In genomic region chr17:8382880-8383142, GRCh38 we compare ENCODE assay signal across 8 cellular contexts. TPM values are rescaled to one million over a fixed set of nuclear protein-coding genes. Genes with fewer than 3 reads are reported as not detected.
DNase-seq lines count a peak whose midpoint lies in the region; ATAC-seq and TF ChIP-seq lines count a peak whose summit lies in the region.

No MANE protein-coding gene starts in this region.

- no peak overlapping the region for H4K8ac ChIP-seq in H9 (replicated peaks; ENCODE audit: insufficient read length, low read depth, low read length)

- H3K36me3 Mint-ChIP-seq in H9 (ENCODE audit: insufficient read depth in 1 of 3, low read depth in 3 of 3), result peaks cover 47 to 53% (median 52%) of the 10 kb centered on the region in 3 experiments
- peaks cover 56% of the 10 kb centered on the region for H3K36me3 Mint-ChIP-seq in stimulated activated effector memory CD8-positive, alpha-beta T cell treated with anti-CD3 and anti-CD28 coated beads, Interleukin-12 subunit alpha, Interleukin-12 subunit beta, amount 100 ng/mL, for 72 hours

- H2AK5ac ChIP-seq in H9 (ENCODE audit: insufficient read length, low read length), result no peak overlapping the region

- peak overlapping the region; percentile 100 for H3K9ac ChIP-seq in H9 (ENCODE audit: extremely low read depth, insufficient read length, low read length)

- peaks cover 11% of the 10 kb centered on the region; the same call in 1 of the 2 replicates for H3K79me2 ChIP-seq in H9 (ENCODE audit: insufficient read depth, low read length)

- H2BK12ac ChIP-seq in H9 (ENCODE audit: insufficient read length, low read depth, low read length), result no peak overlapping the region

- H3K4me3 Mint-ChIP-seq in H9, result peak overlapping the region; percentile 99 to 100
- peak overlapping the region; percentile 99 for H3K4me3 Mint-ChIP-seq in stimulated activated effector memory CD8-positive, alpha-beta T cell treated with anti-CD3 and anti-CD28 coated beads, Interleukin-12 subunit alpha, Interleukin-12 subunit beta, amount 100 ng/mL, for 72 hours

- peak overlapping the region; percentile 96 for H3K4me2 ChIP-seq in H9 (ENCODE audit: insufficient read depth, insufficient read length, low read length)

- no peak overlapping the region for H2AFZ ChIP-seq in H9 (ENCODE audit: low read length)

- peak overlapping the region; percentile 63 for H3K18ac ChIP-seq in H9 (ENCODE audit: insufficient read length, low read depth, low read length)

- H2BK5ac ChIP-seq in H9 (ENCODE audit: insufficient read length, low read length), result no peak overlapping the region

- H3K56ac ChIP-seq in H9 (ENCODE audit: insufficient read length, low read depth, low read length), result no peak overlapping the region

- no peak overlapping the region for H3T11ph ChIP-seq in H9 (ENCODE audit: low read length)

- no peak overlapping the region for H2BK20ac ChIP-seq in H9 (ENCODE audit: low read depth, low read length, poor library complexity, severe bottlenecking)

- H2BK120ac ChIP-seq in H9 (ENCODE audit: low read depth, low read length, poor library complexity, severe bottlenecking), result no peak overlapping the region

- peak; percentile 2 to 5 for ATAC-seq in right cardiac atrium
- ATAC-seq in stimulated activated effector memory CD8-positive, alpha-beta T cell treated with anti-CD3 and anti-CD28 coated beads, Interleukin-12 subunit alpha, Interleukin-12 subunit beta, amount 100 ng/mL, for 72 hours, result no peak

- no peak overlapping the region for H4K5ac ChIP-seq in H9 (ENCODE audit: insufficient read length, low read depth, low read length)

- H4K20me1 ChIP-seq in H9 (ENCODE audit: control insufficient read depth, insufficient read depth, insufficient read length), result no peaks in the 10 kb centered on the region

- H3K27ac ChIP-seq in H9 (ENCODE audit: insufficient read length, low read depth, low read length) (peak overlapping the region; percentile 20), right cardiac atrium (ENCODE audit: low read length) (peak overlapping the region; percentile 38)

- H2BK15ac ChIP-seq in H9 (ENCODE audit: low read depth, low read length), result no peak overlapping the region

- H3K4me1 Mint-ChIP-seq in H9, result peaks cover 37 to 52% of the 10 kb centered on the region in 2 experiments
- H3K4me1 Mint-ChIP-seq in stimulated activated effector memory CD8-positive, alpha-beta T cell treated with anti-CD3 and anti-CD28 coated beads, Interleukin-12 subunit alpha, Interleukin-12 subunit beta, amount 100 ng/mL, for 72 hours, result peaks cover 61% of the 10 kb centered on the region

- TF ChIP-seq CTCF in H9 (conservative IDR thresholded peaks at IDR 0.05), result no peak
- TF ChIP-seq CTCF in WI38 (IDR thresholded peaks at IDR 0.05; ENCODE audit: low read depth, low read length), result no peak

- H3K4me3 ChIP-seq in WI38 (ENCODE audit: low read depth, low read length), result peak overlapping the region; percentile 96
- H3K4me3 ChIP-seq in right cardiac atrium (ENCODE audit: low read length), result peak overlapping the region; percentile 47

- DNase-seq in H9, result no peak
- DNase-seq in right cardiac atrium, result no peak
- DNase-seq in stimulated activated effector memory CD8-positive, alpha-beta T cell treated with anti-CD3 and anti-CD28 coated beads, Interleukin-12 subunit alpha, Interleukin-12 subunit beta, amount 100 ng/mL, for 72 hours (ENCODE audit: low spot score in 2 of 2), result no peak
- no peak for DNase-seq in NCI-H510A treated with DMSO at 0.1 percent for 48 hours (lab: John Stamatoyannopoulos, UW)
- no peak for DNase-seq in dermis blood vessel endothelial cell
- no peak for DNase-seq in stimulated activated CD4-positive, alpha-beta T cell treated with anti-CD3 and anti-CD28 coated beads, Interleukin-4, amount 100 ng/mL, for 1 hour
- no peak for DNase-seq in T1000 (lab: John Stamatoyannopoulos, UW)

- no peaks in the 10 kb centered on the region for H3K9me3 ChIP-seq in H9 (ENCODE audit: control insufficient read depth, low read depth, low read length)
- H3K9me3 ChIP-seq in right cardiac atrium (ENCODE audit: control insufficient read depth, low read length), result no peaks in the 10 kb centered on the region

- H3K27ac Mint-ChIP-seq in H9, result peak overlapping the region; percentile 99 to 100 (median 99)
- peak overlapping the region; percentile 99 for H3K27ac Mint-ChIP-seq in stimulated activated effector memory CD8-positive, alpha-beta T cell treated with anti-CD3 and anti-CD28 coated beads, Interleukin-12 subunit alpha, Interleukin-12 subunit beta, amount 100 ng/mL, for 72 hours

- peak overlapping the region; percentile 93 for H3K14ac ChIP-seq in H9 (ENCODE audit: insufficient read depth, low read length)

- H3K79me1 ChIP-seq in H9 (ENCODE audit: insufficient read depth, low read depth, low read length, poor library complexity, severe bottlenecking), result no peaks in the 10 kb centered on the region

- no CpG with 5 or more reads among the region's 15 CpGs for WGBS in H9 (ENCODE audit: extremely low coverage, insufficient read length, low lambda C conversion rate)
- WGBS in right cardiac atrium, result under 1% methylated on average over 15 of the region's 15 CpGs

- intact Hi-C loops in right cardiac atrium (cut with DNase I), result no loop called here

- no peaks in the 10 kb centered on the region for H3K27me3 ChIP-seq in H9 (ENCODE audit: insufficient read depth, low read length)
- no peaks in the 10 kb centered on the region for H3K27me3 ChIP-seq in right cardiac atrium (ENCODE audit: control insufficient read depth, insufficient read depth)

- H3K27me3 Mint-ChIP-seq in H9 (ENCODE audit: low read depth), result peaks cover 2% of the 10 kb centered on the region; the same call in 1 of the 2 replicates

- no peaks in the 10 kb centered on the region; the same call in 1 of the 2 replicates for H3K4me1 ChIP-seq in H9 (ENCODE audit: insufficient read depth, low read length)
- peaks cover 6% of the 10 kb centered on the region for H3K4me1 ChIP-seq in right cardiac atrium (ENCODE audit: control insufficient read depth, insufficient read depth, low read length)

- H3K9me3 Mint-ChIP-seq in H9, result no peaks in the 10 kb centered on the region; a peak in 1 of 5 replicates
- H3K9me3 Mint-ChIP-seq in stimulated activated effector memory CD8-positive, alpha-beta T cell treated with anti-CD3 and anti-CD28 coated beads, Interleukin-12 subunit alpha, Interleukin-12 subunit beta, amount 100 ng/mL, for 72 hours, result no peaks in the 10 kb centered on the region

- H3K4ac ChIP-seq in H9 (ENCODE audit: low read depth, low read length), result peak overlapping the region; percentile 84; the same call in 1 of the 2 replicates

- H3K23ac ChIP-seq in H9 (ENCODE audit: insufficient read length, low read depth, low read length), result no peak overlapping the region

- peaks cover 6% of the 10 kb centered on the region for H3K23me2 ChIP-seq in H9 (ENCODE audit: insufficient read length, low read depth, low read length, poor library complexity, severe bottlenecking)

- H4K91ac ChIP-seq in H9 (ENCODE audit: insufficient read length, low read depth, low read length), result no peak overlapping the region

RNA-seq across cellular contexts. Expression of gene RPL26, which starts 0.2 kb away (rescaled TPM):
- 2,434 and 2,435 TPM in 2 replicates for total RNA-seq in H9 (2021)
- 1,000 to 10,000 TPM in 3 of 4 donors, 100 to 1,000 TPM in 1; 912 to 1,167 (median 1,065) TPM for total RNA-seq in right cardiac atrium
- 2,058 TPM for polyA plus RNA-seq in right cardiac atrium
- 2,594 and 5,071 TPM in 2 replicates for total RNA-seq in dermis blood vessel endothelial cell

RNA-seq across cellular contexts. Expression of gene RNF222, which starts 14.8 kb away (rescaled TPM):
- total RNA-seq in H9 (2021) (0.07 and 0.09 TPM in 2 replicates), right cardiac atrium (not detected), dermis blood vessel endothelial cell (0.05 TPM in 1 of 2 replicates, not detected in the other)
- not detected for polyA plus RNA-seq in right cardiac atrium

RNA-seq across cellular contexts. Expression of gene ODF4, which starts 43.2 kb away (rescaled TPM):
- total RNA-seq in H9 (2021), result not detected in 2 replicates
- total RNA-seq in right cardiac atrium, result not detected
- not detected for polyA plus RNA-seq in right cardiac atrium
- total RNA-seq in dermis blood vessel endothelial cell, result not detected in 2 replicates

RNA-seq across cellular contexts. Expression of gene NDEL1, which starts 52.9 kb away (rescaled TPM):
- 32.9 and 38.4 TPM in 2 replicates for total RNA-seq in H9 (2021)
- total RNA-seq in right cardiac atrium, result 10 to 100 TPM; 30.9 to 45.2 (median 32.4) TPM
- 27.3 TPM for polyA plus RNA-seq in right cardiac atrium
- total RNA-seq in dermis blood vessel endothelial cell, result 34.5 and 47.6 TPM in 2 replicates
